10 cellular contexts compared by ENCODE assay signal in the genomic region with DNA sequence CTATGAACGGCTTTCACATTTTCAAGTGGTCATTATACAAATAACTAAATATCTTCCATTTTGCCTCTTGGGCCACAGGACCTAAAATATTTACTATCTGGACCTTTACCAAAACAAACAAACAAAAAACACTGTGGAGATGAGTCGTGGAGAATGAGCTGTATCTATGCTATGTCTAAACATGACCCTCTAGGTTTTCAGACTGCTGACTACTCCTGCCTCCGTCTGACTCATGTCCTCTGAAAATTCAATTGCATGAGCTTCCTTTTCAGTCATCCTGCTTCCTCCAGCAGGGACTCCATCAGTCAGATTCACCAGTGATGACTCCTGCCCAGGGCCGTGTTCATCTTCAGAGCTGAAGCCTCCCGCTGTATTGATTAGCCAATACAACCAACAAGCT.
A peak's percentile ranks its signal among the peaks of the same experiment; 100 is the strongest.
DNase-seq lines count a peak whose midpoint lies in the region; ATAC-seq, FAIRE-seq and TF ChIP-seq lines count a peak whose summit lies in the region.
"Had no signal": no experiment of that assay in that cellular context is flagged by ENCODE, and none has a peak within 500 bp of the region (broad histone marks: within the 10 kb centered on the region; RNA-seq: fewer than 3 reads in every experiment).

No MANE protein-coding gene starts in this region.

- TF ChIP-seq CTCF in epithelial cell of esophagus (IDR thresholded peaks at IDR 0.05; ENCODE audit: insufficient read depth, low read depth, low read length, missing control alignments) (peak; percentile 11), colonic mucosa (IDR thresholded peaks at IDR 0.05) (no peak)

- no peak overlapping the region for H3K9ac ChIP-seq in colonic mucosa (ENCODE audit: low read depth in 2 of 2, low read length in 2 of 2)

- H3K4me3 ChIP-seq in epithelial cell of esophagus (ENCODE audit: low read length) = no peak overlapping the region
- no peak overlapping the region for H3K4me3 ChIP-seq in colonic mucosa
- H3K4me3 ChIP-seq: SJCRH30 had no signal

- DNase-seq in GM12892 (ENCODE audit: insufficient read length) (no peak), NCI-H69 (lab: John Stamatoyannopoulos, UW) (peak; percentile 43), epithelial cell of esophagus (ENCODE audit: low read depth) (peak; percentile 99), pulmonary artery endothelial cell (ENCODE audit: low read depth, low spot score) (peak; percentile 79), C1 segment of cervical spinal cord (lab: John Stamatoyannopoulos, UW) (no peak), colonic mucosa (no peak)
- DNase-seq: activated naive CD8-positive, alpha-beta T cell treated with anti-CD3 and anti-CD28 coated beads, Interleukin-2, amount 10 ng/mL, durations not matched to agents 7 days and 5 days; stimulated activated CD4-positive, alpha-beta T cell treated with anti-CD3 and anti-CD28 coated beads, Interleukin-2, amount 100 ng/mL, for 24 hours had no signal

- no peaks in the 10 kb centered on the region for H3K9me3 ChIP-seq in colonic mucosa
- H3K9me3 ChIP-seq: SJCRH30 had no signal

- FAIRE-seq in GM12892 (lab: Jason Lieb, UNC) = peak; percentile 46

- no peaks in the 10 kb centered on the region for H3K27me3 ChIP-seq in colonic mucosa
- H3K27me3 ChIP-seq: SJCRH30 had no signal

- H3K36me3 ChIP-seq in colonic mucosa = no peaks in the 10 kb centered on the region
- H3K36me3 ChIP-seq: SJCRH30 had no signal

- no peak for TF ChIP-seq POLR2A in GM12892 (IDR thresholded peaks at IDR 0.05; ENCODE audit: low read depth, low read length)

- H3K27ac ChIP-seq in colonic mucosa = no peak overlapping the region
- H3K27ac ChIP-seq: SJCRH30 had no signal

- intact Hi-C loops in colonic mucosa (cut with DNase I) = no loop called here

- H3K4me1 ChIP-seq in colonic mucosa = no peaks in the 10 kb centered on the region
- H3K4me1 ChIP-seq: SJCRH30 had no signal

- no peak for ATAC-seq in GM18517 (IDR thresholded peaks at IDR 0.05; ENCODE audit: unreplicated experiment)

Comparison
In these comparisons a context has a peak if more than half of its experiments do, and no peak if none do; other contexts are left out.
1. DNase-seq: peak in NCI-H69 (single experiment), epithelial cell of esophagus (single experiment) and pulmonary artery endothelial cell (single experiment); none in GM12892 (single experiment), C1 segment of cervical spinal cord (0 of 14) and colonic mucosa (single experiment).